ENCODE assay signal across 13 cellular contexts in genomic region chr2:130967020-130967495, GRCh38.
"Had no signal": no experiment of that assay in that cellular context is flagged by ENCODE, and none has a peak within 500 bp of the region (broad histone marks: within the 10 kb centered on the region; RNA-seq: fewer than 3 reads in every experiment).

No MANE protein-coding gene starts in this region.

- H3K9me3 ChIP-seq: gastroesophageal sphincter had no signal

- H3K27ac ChIP-seq: gastroesophageal sphincter had no signal

- H3K4me3 ChIP-seq: gastroesophageal sphincter had no signal

- H3K36me3 ChIP-seq: gastroesophageal sphincter had no signal

- DNase-seq: activated CD4-positive, alpha-beta T cell treated with anti-CD3 and anti-CD28 coated beads, Interleukin-2, amount 10 ng/mL, durations not matched to agents 7 days and 5 days; activated CD8-positive, alpha-beta memory T cell treated with anti-CD3 and anti-CD28 coated beads, Interleukin-2, amount 50 U/mL, for 48 hours; activated naive CD8-positive, alpha-beta T cell treated with anti-CD3 and anti-CD28 coated beads, Interleukin-2, amount 10 ng/mL, durations not matched to agents 7 days and 5 days; effector memory CD8-positive, alpha-beta T cell; naive thymus-derived CD4-positive, alpha-beta T cell; right cardiac atrium; T-helper 17 cell had no signal

- H3K27ac Mint-ChIP-seq: activated CD4-positive, alpha-beta T cell treated with anti-CD3 and anti-CD28 coated beads, Interleukin-2, amount 10 ng/mL, durations not matched to agents 7 days and 5 days; activated naive CD8-positive, alpha-beta T cell treated with anti-CD3 and anti-CD28 coated beads, Interleukin-2, amount 10 ng/mL, durations not matched to agents 7 days and 5 days; activated T-helper 1 cell treated with anti-CD3 and anti-CD28 coated beads, Interleukin-12 subunit alpha, Interleukin-12 subunit beta, Interleukin-2, Interleukin-4 antibody, amounts not matched to agents 30 ng/mL and 10 ng/mL and 1 ng/mL, durations not matched to agents 14 hours and 24 hours and 36 hours; dendritic cell treated with granulocyte-macrophage colony-stimulating factor and Interleukin-4, amounts not matched to agents 40 ng/mL and 50 ng/mL, for 4 days; effector memory CD8-positive, alpha-beta T cell; naive thymus-derived CD4-positive, alpha-beta T cell; stimulated activated naive CD8-positive, alpha-beta T cell treated with anti-CD3 and anti-CD28 coated beads, Interleukin-15, Interleukin-2, amounts not matched to agents 100 ng/mL and 50 ng/mL, for 24 hours; T-helper 17 cell had no signal

- ATAC-seq: effector memory CD8-positive, alpha-beta T cell; gastroesophageal sphincter; left lobe of liver; naive thymus-derived CD4-positive, alpha-beta T cell; right cardiac atrium; T-helper 17 cell had no signal

- H3K4me3 Mint-ChIP-seq: activated CD4-positive, alpha-beta T cell treated with anti-CD3 and anti-CD28 coated beads, Interleukin-2, amount 10 ng/mL, durations not matched to agents 7 days and 5 days; activated naive CD8-positive, alpha-beta T cell treated with anti-CD3 and anti-CD28 coated beads, Interleukin-2, amount 10 ng/mL, durations not matched to agents 7 days and 5 days; activated T-helper 1 cell treated with anti-CD3 and anti-CD28 coated beads, Interleukin-12 subunit alpha, Interleukin-12 subunit beta, Interleukin-2, Interleukin-4 antibody, amounts not matched to agents 30 ng/mL and 10 ng/mL and 1 ng/mL, durations not matched to agents 14 hours and 24 hours and 36 hours; dendritic cell treated with granulocyte-macrophage colony-stimulating factor and Interleukin-4, amounts not matched to agents 40 ng/mL and 50 ng/mL, for 4 days; effector memory CD8-positive, alpha-beta T cell; naive thymus-derived CD4-positive, alpha-beta T cell; stimulated activated naive CD8-positive, alpha-beta T cell treated with anti-CD3 and anti-CD28 coated beads, Interleukin-15, Interleukin-2, amounts not matched to agents 100 ng/mL and 50 ng/mL, for 24 hours; T-helper 17 cell had no signal

- H3K9me3 Mint-ChIP-seq: activated CD4-positive, alpha-beta T cell treated with anti-CD3 and anti-CD28 coated beads, Interleukin-2, amount 10 ng/mL, durations not matched to agents 7 days and 5 days; activated naive CD8-positive, alpha-beta T cell treated with anti-CD3 and anti-CD28 coated beads, Interleukin-2, amount 10 ng/mL, durations not matched to agents 7 days and 5 days; activated T-helper 1 cell treated with anti-CD3 and anti-CD28 coated beads, Interleukin-12 subunit alpha, Interleukin-12 subunit beta, Interleukin-2, Interleukin-4 antibody, amounts not matched to agents 30 ng/mL and 10 ng/mL and 1 ng/mL, durations not matched to agents 14 hours and 24 hours and 36 hours; dendritic cell treated with granulocyte-macrophage colony-stimulating factor and Interleukin-4, amounts not matched to agents 40 ng/mL and 50 ng/mL, for 4 days; effector memory CD8-positive, alpha-beta T cell; naive thymus-derived CD4-positive, alpha-beta T cell; stimulated activated naive CD8-positive, alpha-beta T cell treated with anti-CD3 and anti-CD28 coated beads, Interleukin-15, Interleukin-2, amounts not matched to agents 100 ng/mL and 50 ng/mL, for 24 hours had no signal

- FAIRE-seq: keratinocyte had no signal

- H3K36me3 Mint-ChIP-seq: activated naive CD8-positive, alpha-beta T cell treated with anti-CD3 and anti-CD28 coated beads, Interleukin-2, amount 10 ng/mL, durations not matched to agents 7 days and 5 days had no signal
